In the genomic region with DNA sequence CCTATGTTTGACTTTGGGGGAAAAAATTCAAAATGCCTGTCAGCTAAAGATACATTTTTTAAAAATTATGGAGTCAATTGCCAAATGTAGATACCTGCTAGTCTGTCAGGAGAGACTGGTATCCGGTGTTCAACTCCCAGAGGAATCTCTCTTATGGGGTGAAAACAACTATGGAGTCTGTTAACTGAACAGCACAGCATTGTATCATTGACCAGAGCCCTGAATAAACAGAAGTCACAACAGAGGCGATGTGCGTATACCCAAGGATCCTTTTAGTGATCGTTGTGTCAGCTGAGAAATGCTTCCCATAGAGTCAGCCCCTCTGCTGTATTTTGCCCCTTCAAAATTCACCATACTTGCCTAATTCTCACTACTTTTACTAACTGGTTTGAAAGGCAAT, we compare ENCODE assay signal across 8 cellular contexts.
"Had no signal": no experiment of that assay in that cellular context is flagged by ENCODE, and none has a peak within 500 bp of the region (broad histone marks: within the 10 kb centered on the region; RNA-seq: fewer than 3 reads in every experiment).

No MANE protein-coding gene starts in this region.

- H3K4me3 ChIP-seq: GM23248, GM23338, HAP-1 had no signal

- H3K9me3 ChIP-seq: HAP-1 had no signal

- H3K27ac ChIP-seq: GM23248 had no signal

- H3K4me1 ChIP-seq: HAP-1 had no signal

- H3K36me3 ChIP-seq: HAP-1 had no signal

- DNase-seq: GM23248, GOT3, H7, H9, HCEC 1CT, HFFc6 had no signal
